In genomic region chr3:125045965-125046364, GRCh38 we compare ENCODE assay signal across 13 cellular contexts. TPM values are rescaled to one million over a fixed set of nuclear protein-coding genes. Genes with fewer than 3 reads are reported as not detected.
DNase-seq lines count a peak whose midpoint lies in the region; ATAC-seq and TF ChIP-seq lines count a peak whose summit lies in the region.
"Had no signal": no experiment of that assay in that cellular context is flagged by ENCODE, and none has a peak within 500 bp of the region (broad histone marks: within the 10 kb centered on the region; RNA-seq: fewer than 3 reads in every experiment).

No MANE protein-coding gene starts in this region.

- H3F3A ChIP-seq in PC-9 (ENCODE audit: insufficient read depth, low read depth), result no peaks in the 10 kb centered on the region

- H4K5ac ChIP-seq in IMR-90 (ENCODE audit: low read depth, low read length), result no peak overlapping the region

- no peak overlapping the region for H3K27ac ChIP-seq in IMR-90 (ENCODE audit: insufficient read depth, low read length)
- no peak overlapping the region for H3K27ac ChIP-seq in PC-9

- H3K9me1 ChIP-seq in IMR-90 (ENCODE audit: insufficient read depth, low read length), result peaks cover 42% of the 10 kb centered on the region

- no peak overlapping the region for H3K18ac ChIP-seq in IMR-90 (ENCODE audit: low read depth, low read length)

- no peak overlapping the region for H3K4me3 ChIP-seq in AG09309 (ENCODE audit: control insufficient read depth, low read depth, low read length)
- H3K4me3 ChIP-seq in IMR-90 (ENCODE audit: insufficient read depth, low read depth, low read length), result no peak overlapping the region
- no peak overlapping the region for H3K4me3 ChIP-seq in astrocyte of the spinal cord (ENCODE audit: low read depth, low read length)
- no peak overlapping the region for H3K4me3 ChIP-seq in PC-9
- H3K4me3 ChIP-seq: esophagus squamous epithelium, GM12878, psoas muscle, upper lobe of left lung had no signal

- H3K56ac ChIP-seq in IMR-90 (ENCODE audit: extremely low read depth, insufficient read depth, low read length), result no peak overlapping the region

- H3K36me3 ChIP-seq in IMR-90 (ENCODE audit: control insufficient read depth, insufficient read depth, low read length) (peaks cover 43% of the 10 kb centered on the region), PC-9 (ENCODE audit: low read depth) (no peaks in the 10 kb centered on the region)

- H3K79me1 ChIP-seq in IMR-90 (ENCODE audit: low read depth in 1 of 2, low read length in 2 of 2), result peaks cover 46 to 91% of the 10 kb centered on the region in 2 experiments

- peak; percentile 89 for ATAC-seq in IMR-90 (ENCODE audit: low read depth)
- ATAC-seq in left lobe of liver, result no peak
- ATAC-seq: GM12878, psoas muscle had no signal

- TF ChIP-seq POLR2A in IMR-90 (IDR thresholded peaks at IDR 0.05; ENCODE audit: low read depth, low read length), result no peak

- peak overlapping the region; percentile 81 for H2AK5ac ChIP-seq in IMR-90 (ENCODE audit: low read depth, low read length)

- no peaks in the 10 kb centered on the region; the same call in 1 of the 2 replicates for H3K9me2 ChIP-seq in PC-9 (ENCODE audit: insufficient read depth)

- BruUV-seq in IMR-90 (replicated peaks; lab: Mats Ljungman, UMichigan), result no TSS peak
- no TSS peak for BruUV-seq in PC-9 (replicated peaks; lab: Mats Ljungman, UMichigan)

- no peak overlapping the region for H3K23ac ChIP-seq in IMR-90 (ENCODE audit: low read depth, low read length)

- H3K4ac ChIP-seq in IMR-90 (ENCODE audit: low read depth, low read length), result no peak overlapping the region

- H2BK5ac ChIP-seq in IMR-90 (ENCODE audit: low read depth, low read length, poor library complexity, severe bottlenecking), result no peak overlapping the region

- in situ Hi-C loops in IMR-90 (cut with MboI; ENCODE audit: low sequenced_read_pairs) (loop anchor here (10.0 kb wide), 1 partner anchor 389 kb away; no protein-coding TSS in a partner anchor), astrocyte of the spinal cord (cut with HindIII; ENCODE audit: low sequenced_read_pairs) (no loop called here)

- CTCF ChIA-PET in IMR-90 (lab: Yijun Ruan, JAX), result no interaction called here
- CTCF ChIA-PET in PC-9 (lab: Charles Lee), result interaction anchor here (0.7 kb wide), 1 partner anchor 37 kb away, joined by 3 read pairs; no protein-coding TSS in a partner anchor

- peak; percentile 60 for TF ChIP-seq RAD21 in IMR-90 (IDR thresholded peaks at IDR 0.05; ENCODE audit: low read length)

- TF ChIP-seq CTCF in AG09309 (IDR thresholded peaks at IDR 0.05; ENCODE audit: control insufficient read depth, insufficient read depth, low read depth, low read length, missing control alignments) (peak; percentile 55), IMR-90 (conservative IDR thresholded peaks at IDR 0.05; ENCODE audit: low read depth, low read length) (peak; percentile 45), astrocyte of the spinal cord (IDR thresholded peaks at IDR 0.05; ENCODE audit: low read depth, low read length) (peak; percentile 51), PC-9 (conservative IDR thresholded peaks at IDR 0.05) (no peak)

- H4K20me1 ChIP-seq in IMR-90 (ENCODE audit: insufficient read depth, low read length) (peaks cover 93% of the 10 kb centered on the region), PC-9 (ENCODE audit: insufficient read depth) (no peaks in the 10 kb centered on the region)

- H2BK20ac ChIP-seq in IMR-90 (ENCODE audit: low read depth, low read length), result no peak overlapping the region

- dilution Hi-C loops in IMR-90 (cut with HindIII; ENCODE audit: low sequenced_read_pairs, unreplicated experiment), result no loop called here

- no peak overlapping the region for H2AFZ ChIP-seq in IMR-90 (replicated peaks; ENCODE audit: low read length, poor library complexity)
- H2AFZ ChIP-seq in PC-9, result no peak overlapping the region

- WGBS in IMR-90 (ENCODE audit: extremely low coverage in 2 of 2, insufficient read length in 1 of 2), 2 experiments, result 0% methylated on average over 1 of the region's 2 CpGs; no CpG with 5 or more reads in 1 of the 2 experiments

- POLR2A ChIA-PET in IMR-90 (lab: Charles Lee; ENCODE audit: unreplicated experiment) (no interaction called here), PC-9 (lab: Charles Lee; ENCODE audit: unreplicated experiment) (no interaction called here)

- no peak overlapping the region; the same call in 1 of the 2 replicates for H2BK120ac ChIP-seq in IMR-90 (ENCODE audit: low read depth, low read length)

- H2BK15ac ChIP-seq in IMR-90 (ENCODE audit: low read depth, low read length), result 0 out of 3 replicates have a peak overlapping the region, but pooled peaks have one; percentile 0

- no peak overlapping the region for H4K91ac ChIP-seq in IMR-90 (ENCODE audit: insufficient read depth, low read depth, low read length)

- H3K4me2 ChIP-seq in IMR-90 (ENCODE audit: low read depth, low read length) (peak overlapping the region; percentile 34; the same call in 1 of the 2 replicates), PC-9 (no peak overlapping the region)

- no peak overlapping the region for H4K8ac ChIP-seq in IMR-90 (ENCODE audit: low read depth in 2 of 2, low read length in 2 of 2)

- H3K4me1 ChIP-seq in IMR-90 (ENCODE audit: control insufficient read depth, insufficient read depth, low read length), result peaks cover 38% of the 10 kb centered on the region
- no peaks in the 10 kb centered on the region for H3K4me1 ChIP-seq in PC-9 (replicated peaks; ENCODE audit: insufficient read depth)

- H3K9ac ChIP-seq in IMR-90 (ENCODE audit: low read depth, low read length), result peak overlapping the region; percentile 13; the same call in 1 of the 2 replicates

- H3K14ac ChIP-seq in IMR-90 (replicated peaks; ENCODE audit: low read depth, low read length), result no peak overlapping the region

- H3K79me2 ChIP-seq in PC-9 (ENCODE audit: low read depth), result no peaks in the 10 kb centered on the region

- intact Hi-C loops in IMR-90 (cut with micrococcal nuclease), result loop anchor here (2.0 kb wide), 1 partner anchor 393 kb away; no protein-coding TSS in a partner anchor
- intact Hi-C loops in PC-9 (cut with micrococcal nuclease; ENCODE audit: unreplicated experiment), result no loop called here

- H3K27me3 ChIP-seq in IMR-90 (ENCODE audit: control insufficient read depth, insufficient read depth, low read length), result no peaks in the 10 kb centered on the region
- H3K27me3 ChIP-seq in PC-9 (ENCODE audit: insufficient read depth, low read depth), result no peaks in the 10 kb centered on the region
- H3K27me3 ChIP-seq: esophagus squamous epithelium, upper lobe of left lung had no signal

- no peak overlapping the region for H2AK9ac ChIP-seq in IMR-90 (replicated peaks; ENCODE audit: low read depth, low read length, poor library complexity)

- DNase-seq in AG09309 (ENCODE audit: low read depth) (peak; percentile 39), IMR-90 (peak; percentile 87), astrocyte of the spinal cord (ENCODE audit: low read depth, low spot score) (peak; percentile 87), kidney tubule cell (ENCODE audit: low spot score) (peak; percentile 83), left lobe of liver (ENCODE audit: low spot score) (no peak), cerebellar cortex (ENCODE audit: low spot score) (no peak), DMS153 treated with DMSO at 0.1 percent for 48 hours (lab: John Stamatoyannopoulos, UW; ENCODE audit: unreplicated experiment) (no peak), PC-9 (no peak)
- DNase-seq: aorta, esophagus squamous epithelium, psoas muscle, upper lobe of left lung had no signal

- H3K9me3 ChIP-seq in IMR-90 (ENCODE audit: control insufficient read depth, insufficient read depth, low read length), result no peaks in the 10 kb centered on the region
- H3K9me3 ChIP-seq in PC-9 (ENCODE audit: insufficient read depth, low read depth), result no peaks in the 10 kb centered on the region
- H3K9me3 ChIP-seq: esophagus squamous epithelium, psoas muscle, upper lobe of left lung had no signal

TF ChIP-seq in IMR-90, 13 proteins besides CTCF, POLR2A, EP300 and RAD21:
- no peak for TF ChIP-seq CHD1 (IDR thresholded peaks at IDR 0.05; ENCODE audit: low read depth, low read length)
- TF ChIP-seq NFE2L2 (IDR thresholded peaks at IDR 0.05; ENCODE audit: low read depth, low read length), result 0 out of 2 replicates have a peak, but pooled peaks have one; percentile 6
- TF ChIP-seq, protein P1, sequence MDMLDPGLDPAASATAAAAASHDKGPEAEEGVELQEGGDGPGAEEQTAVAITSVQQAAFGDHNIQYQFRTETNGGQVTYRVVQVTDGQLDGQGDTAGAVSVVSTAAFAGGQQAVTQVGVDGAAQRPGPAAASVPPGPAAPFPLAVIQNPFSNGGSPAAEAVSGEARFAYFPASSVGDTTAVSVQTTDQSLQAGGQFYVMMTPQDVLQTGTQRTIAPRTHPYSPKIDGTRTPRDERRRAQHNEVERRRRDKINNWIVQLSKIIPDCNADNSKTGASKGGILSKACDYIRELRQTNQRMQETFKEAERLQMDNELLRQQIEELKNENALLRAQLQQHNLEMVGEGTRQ (IDR thresholded peaks at IDR 0.05; ENCODE audit: low read depth, low read length), result no peak
- peak; percentile 52 for TF ChIP-seq SMC3 (IDR thresholded peaks at IDR 0.05; ENCODE audit: low read depth, low read length)
- peak; percentile 48; the same call in 1 of the 2 replicates for TF ChIP-seq MAZ (IDR thresholded peaks at IDR 0.05; ENCODE audit: borderline replicate concordance, low read depth, low read length)
- no peak for TF ChIP-seq RCOR1 (IDR thresholded peaks at IDR 0.05; ENCODE audit: insufficient replicate concordance, low read length)
- TF ChIP-seq FOS (IDR thresholded peaks at IDR 0.05; ENCODE audit: low read depth, low read length), result peak; percentile 41; the same call in 1 of the 2 replicates

RNA-seq across cellular contexts. Expression of gene HEG1, which starts 9.8 kb away (rescaled TPM):
- total RNA-seq in IMR-90 (2012; rRNA removed), result 23.9 and 25.6 TPM in 2 replicates
- 36.3 and 43.4 TPM in 2 replicates for polyA plus RNA-seq in IMR-90 (2012; rRNA removed)
- 26.1 and 37.9 TPM in 2 replicates for polyA plus RNA-seq in IMR-90 (2012; cell fraction: cytosol; rRNA removed)
- polyA plus RNA-seq in IMR-90 (2012; cell fraction: nucleus; rRNA removed; ENCODE audit: low replicate concordance), result 30.7 and 53.5 TPM in 2 replicates
- 5.4 TPM for total RNA-seq in left lobe of liver
- 30.2 and 33.5 TPM in 2 replicates for total RNA-seq in PC-9 (2021)

Comparison
In these comparisons a context has a peak if more than half of its experiments do, and no peak if none do; other contexts are left out.
1. DNase-seq: peak in AG09309 (single experiment), IMR-90 (single experiment), astrocyte of the spinal cord (single experiment) and kidney tubule cell (single experiment); none in left lobe of liver (single experiment), cerebellar cortex (single experiment), DMS153 treated with DMSO at 0.1 percent for 48 hours (single experiment) and PC-9 (0 of 2).